Comparison of ENCODE assay signal across 14 cellular contexts in genomic region chr7:107989618-107990373, GRCh38. TPM values are rescaled to one million over a fixed set of nuclear protein-coding genes. Genes with fewer than 3 reads are reported as not detected.
A peak's percentile ranks its signal among the peaks of the same experiment; 100 is the strongest.
DNase-seq lines count a peak whose midpoint lies in the region; ATAC-seq and TF ChIP-seq lines count a peak whose summit lies in the region.
"Had no signal": no experiment of that assay in that cellular context is flagged by ENCODE, and none has a peak within 500 bp of the region (broad histone marks: within the 10 kb centered on the region; RNA-seq: fewer than 3 reads in every experiment).

No MANE protein-coding gene starts in this region.

- TF ChIP-seq EP300 in SK-N-SH (IDR thresholded peaks at IDR 0.05; ENCODE audit: borderline replicate concordance in 1 of 2, low read depth in 1 of 2, low read length in 1 of 2) (no peak), sigmoid colon (IDR thresholded peaks at IDR 0.05) (no peak)

- no peaks in the 10 kb centered on the region for H3K9me2 ChIP-seq in SK-N-SH

- H2AFZ ChIP-seq in SK-N-SH (ENCODE audit: low read depth), result no peak overlapping the region

- ATAC-seq in activated T-helper 17 cell treated with anti-CD3 and anti-CD28 coated beads, Interleukin-2, amount 50 U/mL, for 72 hours (replicated peaks), result no peak
- ATAC-seq: body of pancreas had no signal

- H3K36me3 Mint-ChIP-seq in activated T-helper 17 cell treated with anti-CD3 and anti-CD28 coated beads, Interleukin-2, amount 50 U/mL, for 72 hours (ENCODE audit: low read depth), result no peaks in the 10 kb centered on the region
- peaks cover 57% of the 10 kb centered on the region for H3K36me3 Mint-ChIP-seq in type B pancreatic cell

- H3K27ac Mint-ChIP-seq in activated T-helper 17 cell treated with anti-CD3 and anti-CD28 coated beads, Interleukin-2, amount 50 U/mL, for 72 hours, result no peak overlapping the region
- no peak overlapping the region for H3K27ac Mint-ChIP-seq in type B pancreatic cell
- H3K27ac Mint-ChIP-seq: activated T-helper 1 cell treated with anti-CD3 and anti-CD28 coated beads, Interleukin-12 subunit alpha, Interleukin-12 subunit beta, Interleukin-2, Interleukin-4 antibody, amounts not matched to agents 30 ng/mL and 10 ng/mL and 1 ng/mL, durations not matched to agents 14 hours and 24 hours and 36 hours had no signal

- H3K4me3 Mint-ChIP-seq in activated T-helper 17 cell treated with anti-CD3 and anti-CD28 coated beads, Interleukin-2, amount 50 U/mL, for 72 hours, result no peak overlapping the region
- H3K4me3 Mint-ChIP-seq in type B pancreatic cell, result no peak overlapping the region
- H3K4me3 Mint-ChIP-seq: activated T-helper 1 cell treated with anti-CD3 and anti-CD28 coated beads, Interleukin-12 subunit alpha, Interleukin-12 subunit beta, Interleukin-2, Interleukin-4 antibody, amounts not matched to agents 30 ng/mL and 10 ng/mL and 1 ng/mL, durations not matched to agents 14 hours and 24 hours and 36 hours had no signal

- H3K36me3 ChIP-seq in SK-N-SH (replicated peaks in 1 of 2; ENCODE audit: control insufficient read depth in 1 of 2, insufficient read depth in 2 of 2, low read length in 1 of 2) (peaks cover 82 to 94% of the 10 kb centered on the region in 2 experiments), sigmoid colon (peaks cover 16 to 92% (median 37%) of the 10 kb centered on the region in 4 donors)

- no peaks in the 10 kb centered on the region for H4K20me1 ChIP-seq in SK-N-SH (ENCODE audit: insufficient read depth)

- H3K27me3 Mint-ChIP-seq in activated T-helper 17 cell treated with anti-CD3 and anti-CD28 coated beads, Interleukin-2, amount 50 U/mL, for 72 hours, result peaks cover 27% of the 10 kb centered on the region
- H3K27me3 Mint-ChIP-seq in type B pancreatic cell, result peaks cover 5% of the 10 kb centered on the region

- H3K4me3 ChIP-seq in SK-N-SH (ENCODE audit: low read depth in 2 of 2, low read length in 1 of 2) (no peak overlapping the region), sigmoid colon (no peak overlapping the region)
- H3K4me3 ChIP-seq: body of pancreas had no signal

- no peaks in the 10 kb centered on the region for H3K9me3 Mint-ChIP-seq in activated T-helper 17 cell treated with anti-CD3 and anti-CD28 coated beads, Interleukin-2, amount 50 U/mL, for 72 hours
- H3K9me3 Mint-ChIP-seq in type B pancreatic cell, result no peaks in the 10 kb centered on the region
- H3K9me3 Mint-ChIP-seq: activated T-helper 1 cell treated with anti-CD3 and anti-CD28 coated beads, Interleukin-12 subunit alpha, Interleukin-12 subunit beta, Interleukin-2, Interleukin-4 antibody, amounts not matched to agents 30 ng/mL and 10 ng/mL and 1 ng/mL, durations not matched to agents 14 hours and 24 hours and 36 hours had no signal

- TF ChIP-seq POLR2A in sigmoid colon (IDR thresholded peaks at IDR 0.05), result no peak

- CTCF ChIA-PET in SK-N-SH (lab: Yijun Ruan, JAX), result interaction anchor here (0.9 to 1.4 kb wide), 2 partner anchors 10 to 156 kb away, joined by 3 read pairs; no protein-coding TSS in a partner anchor

- H3K4me1 Mint-ChIP-seq in activated T-helper 17 cell treated with anti-CD3 and anti-CD28 coated beads, Interleukin-2, amount 50 U/mL, for 72 hours, result no peaks in the 10 kb centered on the region
- H3K4me1 Mint-ChIP-seq in type B pancreatic cell (ENCODE audit: unreplicated experiment), result peaks cover 32% of the 10 kb centered on the region

- no peak for TF ChIP-seq CTCF in SK-N-SH (IDR thresholded peaks at IDR 0.05)
- TF ChIP-seq CTCF in sigmoid colon (IDR thresholded peaks at IDR 0.05), result no peak
- no peak for TF ChIP-seq CTCF in type B pancreatic cell (conservative IDR thresholded peaks at IDR 0.05)

- POLR2A ChIA-PET in SK-N-SH (lab: Yijun Ruan, JAX), result no interaction called here

- peaks cover 82% of the 10 kb centered on the region for H3K79me2 ChIP-seq in SK-N-SH (ENCODE audit: insufficient read depth)

- no peak overlapping the region for H3K4me2 ChIP-seq in SK-N-SH

- H3K4me1 ChIP-seq in SK-N-SH (ENCODE audit: control insufficient read depth in 1 of 2, insufficient read depth in 2 of 2, low read depth in 1 of 2, low read length in 1 of 2) (peaks cover 7 to 14% of the 10 kb centered on the region in 2 experiments), sigmoid colon (peaks cover 0 to 31% (median 12%) of the 10 kb centered on the region in 4 donors)

- peaks cover 24% of the 10 kb centered on the region for H3F3A ChIP-seq in SK-N-SH (replicated peaks; ENCODE audit: insufficient read depth)

- H3K27ac ChIP-seq in SK-N-SH (ENCODE audit: low read depth in 2 of 2, low read length in 1 of 2) (peak overlapping the region in 1 of 2 experiments; percentile 59; a peak in 2 of 4 replicates), sigmoid colon (peak overlapping the region; percentile 23 to 62 (median 52))
- H3K27ac ChIP-seq: body of pancreas, epithelial cell of prostate had no signal

- no peak for TF ChIP-seq RAD21 in SK-N-SH (IDR thresholded peaks at IDR 0.05; ENCODE audit: low read length)

- 76% methylated on average over 9 of the region's 9 CpGs for WGBS in SK-N-SH (ENCODE audit: low lambda C conversion rate)
- WGBS in sigmoid colon, 2 donors, result 84 to 93% methylated on average over 9 of the region's 9 CpGs

- H3K9ac ChIP-seq in SK-N-SH, result no peak overlapping the region; the same call in 1 of the 2 replicates

- in situ Hi-C loops in Caki2 (cut with HindIII; ENCODE audit: low pct_unique_long_range_greater_than_20kb, low sequenced_read_pairs), result no loop called here

- H3K9me3 ChIP-seq in SK-N-SH (no peaks in the 10 kb centered on the region), sigmoid colon (no peaks in the 10 kb centered on the region)
- H3K9me3 ChIP-seq: body of pancreas had no signal

- peak; percentile 33 for DNase-seq in Caki2 (ENCODE audit: low read depth)
- no peak for DNase-seq in SK-N-SH
- DNase-seq in fibroblast of the conjunctiva (ENCODE audit: low read depth), result peak; percentile 79
- DNase-seq in sigmoid colon, result no peak
- DNase-seq in GF-D8 (lab: John Stamatoyannopoulos, UW), result no peak
- DNase-seq in stimulated activated naive CD4-positive, alpha-beta T cell (lab: John Stamatoyannopoulos, UW), result no peak
- DNase-seq in type B pancreatic cell (ENCODE audit: extremely low spot score, unreplicated experiment), result no peak
- DNase-seq: activated CD4-positive, alpha-beta T cell treated with anti-CD3 and anti-CD28 coated beads for 48 hours; body of pancreas; Karpas-422; NCI-H2029 had no signal

- H3K27me3 ChIP-seq in SK-N-SH (ENCODE audit: insufficient read depth), result no peaks in the 10 kb centered on the region
- no peaks in the 10 kb centered on the region for H3K27me3 ChIP-seq in sigmoid colon
- H3K27me3 ChIP-seq: body of pancreas had no signal

- intact Hi-C loops in sigmoid colon (cut with DNase I), result no loop called here

TF ChIP-seq in SK-N-SH, 30 proteins besides CTCF, POLR2A, EP300 and RAD21:
- TF ChIP-seq FOSL2 (IDR thresholded peaks at IDR 0.05; ENCODE audit: borderline replicate concordance, low read depth), result peak; percentile 33; the same call in 1 of the 2 replicates
- TF ChIP-seq JUND (IDR thresholded peaks at IDR 0.05), result peak; percentile 18; the same call in 1 of the 2 replicates
- no peak for TF ChIP-seq TEAD4 (IDR thresholded peaks at IDR 0.05; ENCODE audit: borderline replicate concordance, insufficient read depth)
- 0 out of 2 replicates have a peak, but pooled peaks have one; percentile 17 for TF ChIP-seq TCF12 (IDR thresholded peaks at IDR 0.05)
- TF ChIP-seq GABPA (IDR thresholded peaks at IDR 0.05; ENCODE audit: low read depth), result no peak

RNA-seq across cellular contexts. Expression of gene LAMB1, which starts 13.2 kb away (rescaled TPM):
- 121 and 127 TPM in 2 replicates for total RNA-seq in Caki2 (2014; rRNA removed; shearing (Covaris generic); ENCODE audit: low replicate concordance)
- 435 and 471 TPM in 2 replicates for polyA plus RNA-seq in SK-N-SH (2012; rRNA removed)
- 358 TPM in 2 replicates for polyA plus RNA-seq in SK-N-SH (2012; cell fraction: cytosol; rRNA removed)
- 1,344 and 1,530 TPM in 2 replicates for polyA plus RNA-seq in SK-N-SH (2012; cell fraction: nucleus; rRNA removed)
- total RNA-seq in sigmoid colon, result 100 to 1,000 TPM; 161 to 246 (median 185) TPM
- 100 to 1,000 TPM in 1 of 3 donors, 10 to 100 TPM in 2; 16.9 to 103 (median 22.8) TPM for polyA plus RNA-seq in sigmoid colon
- total RNA-seq in activated T-helper 17 cell treated with anti-CD3 and anti-CD28 coated beads, Interleukin-2, amount 50 U/mL, for 72 hours, result not detected
- total RNA-seq in type B pancreatic cell (ENCODE audit: low replicate concordance), result 141 and 226 TPM in 2 replicates
- total RNA-seq: activated T-helper 1 cell treated with anti-CD3 and anti-CD28 coated beads, Interleukin-12 subunit alpha, Interleukin-12 subunit beta, Interleukin-2, Interleukin-4 antibody, amounts not matched to agents 30 ng/mL and 10 ng/mL and 1 ng/mL, durations not matched to agents 14 hours and 24 hours and 36 hours had no signal

Comparison
In these comparisons a context has a peak if more than half of its experiments do, and no peak if none do; other contexts are left out.
1. DNase-seq: peak in Caki2 (single experiment) and fibroblast of the conjunctiva (single experiment); none in SK-N-SH (single experiment), sigmoid colon (single experiment), GF-D8 (single experiment), stimulated activated naive CD4-positive, alpha-beta T cell (0 of 6) and type B pancreatic cell (single experiment).
2. RNA of gene LAMB1, which starts 13.2 kb away (total RNA-seq): 141 to 226 TPM in type B pancreatic cell, 161 to 246 TPM in sigmoid colon and 121 to 127 TPM in Caki2; not detected in activated T-helper 17 cell treated with anti-CD3 and anti-CD28 coated beads, Interleukin-2, amount 50 U/mL, for 72 hours; every median in the first group is over 10 times any median in the second.